ENCODE assay signal across 8 cellular contexts in the genomic region with DNA sequence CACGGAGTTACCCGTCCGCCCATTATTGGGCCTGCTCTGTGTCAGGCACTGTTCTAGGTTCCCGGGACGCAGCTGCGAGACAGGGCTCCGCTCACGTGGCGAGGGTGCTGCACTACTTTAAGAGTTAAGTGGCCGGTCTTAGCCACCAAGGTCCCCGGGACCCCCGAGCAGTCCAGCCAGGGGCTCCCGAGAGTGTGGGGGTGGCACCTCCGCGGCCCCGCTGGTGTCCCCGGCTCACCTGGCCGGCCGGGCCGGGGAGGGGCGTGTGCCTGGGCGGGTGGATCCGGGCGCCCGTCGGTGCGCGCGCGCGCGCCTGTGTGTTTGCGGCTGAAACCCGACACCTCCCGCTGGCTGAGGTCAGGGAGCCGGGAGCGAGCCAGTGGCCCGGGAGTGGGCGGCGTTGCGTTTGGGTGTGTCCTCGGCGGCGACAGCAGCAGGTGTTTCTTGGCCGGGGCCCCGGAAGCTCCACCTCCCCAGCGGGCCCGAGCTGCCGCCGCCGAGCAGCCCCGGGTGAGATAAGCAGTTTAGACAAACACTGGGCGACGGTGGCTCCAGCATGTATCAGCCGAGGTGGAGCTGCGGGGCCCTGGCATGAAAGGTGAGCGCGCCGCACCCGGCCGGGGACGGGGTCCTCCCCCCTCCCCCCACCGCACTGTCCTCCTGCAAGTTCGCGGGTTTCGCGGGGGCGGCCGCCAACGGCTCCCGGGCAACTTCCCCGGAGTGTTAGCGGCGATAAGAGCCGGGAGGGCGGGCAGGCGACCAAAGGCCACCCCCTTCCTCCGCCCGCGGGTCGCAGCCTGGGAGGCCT. TPM values are rescaled to one million over a fixed set of nuclear protein-coding genes. Genes with fewer than 3 reads are reported as not detected.
A peak's percentile ranks its signal among the peaks of the same experiment; 100 is the strongest.
DNase-seq lines count a peak whose midpoint lies in the region; ATAC-seq and TF ChIP-seq lines count a peak whose summit lies in the region.

Gene GSE1, plus strand, starts transcription at position 522 of the 808 bp plus-strand sequence. Its CDS starts 70 bp downstream, at position 592.

- H3K27me3 Mint-ChIP-seq in natural killer cell treated with Interleukin-12 subunit alpha and Interleukin-12 subunit beta and Interleukin-15 and Interleukin-18, amount 100 ng/mL, for 72 hours = no peaks in the 10 kb centered on the region

- H3K4me3 Mint-ChIP-seq in natural killer cell treated with Interleukin-12 subunit alpha and Interleukin-12 subunit beta and Interleukin-15 and Interleukin-18, amount 100 ng/mL, for 72 hours = peak within 1 kb of the TSS; percentile 55

- no peaks in the 10 kb centered on the region for H3K36me3 Mint-ChIP-seq in natural killer cell treated with Interleukin-12 subunit alpha and Interleukin-12 subunit beta and Interleukin-15 and Interleukin-18, amount 100 ng/mL, for 72 hours

- no peaks in the 10 kb centered on the region for H3K36me3 ChIP-seq in tibial artery

- DNase-seq in DMS79 (lab: John Stamatoyannopoulos, UW) (peak; percentile 75), OCI-M1 (lab: John Stamatoyannopoulos, UW) (peak; percentile 95), fibroblast of pulmonary artery (ENCODE audit: low read depth) (peak; percentile 64), tibial artery (peak; percentile 89 to 96)
- DNase-seq in activated T-helper 1 cell treated with anti-CD3 and anti-CD28 coated beads, Interleukin-2, amount 50 U/mL, for 16 hours (ENCODE audit: low read depth in 1 of 2, low spot score in 1 of 2) = peak; percentile 30 to 47
- peak; percentile 82 for DNase-seq in natural killer cell treated with Interleukin-12 subunit alpha and Interleukin-12 subunit beta and Interleukin-15 and Interleukin-18, amount 100 ng/mL, for 72 hours (ENCODE audit: low spot score)

- H3K4me1 Mint-ChIP-seq in natural killer cell treated with Interleukin-12 subunit alpha and Interleukin-12 subunit beta and Interleukin-15 and Interleukin-18, amount 100 ng/mL, for 72 hours (ENCODE audit: low read depth in 2 of 2) = peaks cover 28 to 46% of the 10 kb centered on the region in 2 donors

- peak; percentile 51 for ATAC-seq in GM21529 (IDR thresholded peaks at IDR 0.05; ENCODE audit: unreplicated experiment)
- ATAC-seq in natural killer cell treated with Interleukin-12 subunit alpha and Interleukin-12 subunit beta and Interleukin-15 and Interleukin-18, amount 100 ng/mL, for 72 hours = peak; percentile 28 to 49

- no peaks in the 10 kb centered on the region for H3K9me3 ChIP-seq in tibial artery

- peaks cover 5 to 78% (median 45%) of the 10 kb centered on the region in 4 donors for H3K4me1 ChIP-seq in tibial artery

- H3K27ac ChIP-seq in tibial artery = peak within 1 kb of the TSS; percentile 96 to 98

- H3K27me3 ChIP-seq in tibial artery = no peaks in the 10 kb centered on the region

- peak within 1 kb of the TSS; percentile 49 for H3K4me3 ChIP-seq in fibroblast of pulmonary artery (replicated peaks; ENCODE audit: low read depth, low read length)
- peak within 1 kb of the TSS; percentile 65 to 85 for H3K4me3 ChIP-seq in tibial artery

- TF ChIP-seq RAD21 in Ishikawa (IDR thresholded peaks at IDR 0.05; ENCODE audit: low read depth) = no peak

- TF ChIP-seq EP300 in Ishikawa (IDR thresholded peaks at IDR 0.05; ENCODE audit: borderline replicate concordance) = 0 out of 2 replicates have a peak, but pooled peaks have one; percentile 62

- no peaks in the 10 kb centered on the region for H3K9me3 Mint-ChIP-seq in natural killer cell treated with Interleukin-12 subunit alpha and Interleukin-12 subunit beta and Interleukin-15 and Interleukin-18, amount 100 ng/mL, for 72 hours

- H3K27ac Mint-ChIP-seq in natural killer cell treated with Interleukin-12 subunit alpha and Interleukin-12 subunit beta and Interleukin-15 and Interleukin-18, amount 100 ng/mL, for 72 hours = no peak within 1 kb of the TSS

- intact Hi-C loops in tibial artery (cut with DNase I; ENCODE audit: low total_unique reads) = loop anchor here (5.0 to 10.0 kb wide), 3 partner anchors 56 to 291 kb away; no protein-coding TSS in a partner anchor

- TF ChIP-seq CTCF in fibroblast of pulmonary artery (IDR thresholded peaks at IDR 0.05; ENCODE audit: low read length, missing control alignments) (no peak), tibial artery (IDR thresholded peaks at IDR 0.05) (no peak)

TF ChIP-seq in Ishikawa, 13 proteins besides CTCF, POLR2A, EP300 and RAD21:
- TF ChIP-seq FOXM1 (IDR thresholded peaks at IDR 0.05; ENCODE audit: borderline replicate concordance, low read depth) (no peak), ZBTB7A (IDR thresholded peaks at IDR 0.05; ENCODE audit: low read depth) (no peak; the same call in 1 of the 2 replicates), TAF1 (IDR thresholded peaks at IDR 0.05; ENCODE audit: low read depth) (peak; percentile 48; the same call in 1 of the 2 replicates), YY1 (IDR thresholded peaks at IDR 0.05; ENCODE audit: low read depth) (no peak), TEAD4 (IDR thresholded peaks at IDR 0.05) (peak; percentile 55), TCF12 (IDR thresholded peaks at IDR 0.05; ENCODE audit: low read depth) (peak; percentile 95), CEBPB (IDR thresholded peaks at IDR 0.05) (no peak; the same call in 1 of the 2 replicates), CREB1 (IDR thresholded peaks at IDR 0.05; ENCODE audit: low read depth) (no peak), NFIC (IDR thresholded peaks at IDR 0.05) (peak; percentile 87), EGR1 (IDR thresholded peaks at IDR 0.05) (peak; percentile 72)
- TF ChIP-seq, protein P1, sequence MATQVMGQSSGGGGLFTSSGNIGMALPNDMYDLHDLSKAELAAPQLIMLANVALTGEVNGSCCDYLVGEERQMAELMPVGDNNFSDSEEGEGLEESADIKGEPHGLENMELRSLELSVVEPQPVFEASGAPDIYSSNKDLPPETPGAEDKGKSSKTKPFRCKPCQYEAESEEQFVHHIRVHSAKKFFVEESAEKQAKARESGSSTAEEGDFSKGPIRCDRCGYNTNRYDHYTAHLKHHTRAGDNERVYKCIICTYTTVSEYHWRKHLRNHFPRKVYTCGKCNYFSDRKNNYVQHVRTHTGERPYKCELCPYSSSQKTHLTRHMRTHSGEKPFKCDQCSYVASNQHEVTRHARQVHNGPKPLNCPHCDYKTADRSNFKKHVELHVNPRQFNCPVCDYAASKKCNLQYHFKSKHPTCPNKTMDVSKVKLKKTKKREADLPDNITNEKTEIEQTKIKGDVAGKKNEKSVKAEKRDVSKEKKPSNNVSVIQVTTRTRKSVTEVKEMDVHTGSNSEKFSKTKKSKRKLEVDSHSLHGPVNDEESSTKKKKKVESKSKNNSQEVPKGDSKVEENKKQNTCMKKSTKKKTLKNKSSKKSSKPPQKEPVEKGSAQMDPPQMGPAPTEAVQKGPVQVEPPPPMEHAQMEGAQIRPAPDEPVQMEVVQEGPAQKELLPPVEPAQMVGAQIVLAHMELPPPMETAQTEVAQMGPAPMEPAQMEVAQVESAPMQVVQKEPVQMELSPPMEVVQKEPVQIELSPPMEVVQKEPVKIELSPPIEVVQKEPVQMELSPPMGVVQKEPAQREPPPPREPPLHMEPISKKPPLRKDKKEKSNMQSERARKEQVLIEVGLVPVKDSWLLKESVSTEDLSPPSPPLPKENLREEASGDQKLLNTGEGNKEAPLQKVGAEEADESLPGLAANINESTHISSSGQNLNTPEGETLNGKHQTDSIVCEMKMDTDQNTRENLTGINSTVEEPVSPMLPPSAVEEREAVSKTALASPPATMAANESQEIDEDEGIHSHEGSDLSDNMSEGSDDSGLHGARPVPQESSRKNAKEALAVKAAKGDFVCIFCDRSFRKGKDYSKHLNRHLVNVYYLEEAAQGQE (IDR thresholded peaks at IDR 0.05; ENCODE audit: low read depth) = no peak
- TF ChIP-seq, protein P2, sequence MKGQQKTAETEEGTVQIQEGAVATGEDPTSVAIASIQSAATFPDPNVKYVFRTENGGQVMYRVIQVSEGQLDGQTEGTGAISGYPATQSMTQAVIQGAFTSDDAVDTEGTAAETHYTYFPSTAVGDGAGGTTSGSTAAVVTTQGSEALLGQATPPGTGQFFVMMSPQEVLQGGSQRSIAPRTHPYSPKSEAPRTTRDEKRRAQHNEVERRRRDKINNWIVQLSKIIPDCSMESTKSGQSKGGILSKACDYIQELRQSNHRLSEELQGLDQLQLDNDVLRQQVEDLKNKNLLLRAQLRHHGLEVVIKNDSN (IDR thresholded peaks at IDR 0.05) = peak; percentile 15; the same call in 1 of the 2 replicates
- TF ChIP-seq, protein P3, sequence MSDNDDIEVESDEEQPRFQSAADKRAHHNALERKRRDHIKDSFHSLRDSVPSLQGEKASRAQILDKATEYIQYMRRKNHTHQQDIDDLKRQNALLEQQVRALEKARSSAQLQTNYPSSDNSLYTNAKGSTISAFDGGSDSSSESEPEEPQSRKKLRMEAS (IDR thresholded peaks at IDR 0.05) = peak; percentile 53

RNA-seq across cellular contexts. Expression of gene GSE1, which starts in this region (rescaled TPM):
- total RNA-seq in natural killer cell treated with Interleukin-12 subunit alpha and Interleukin-12 subunit beta and Interleukin-15 and Interleukin-18, amount 100 ng/mL, for 72 hours = 100 to 1,000 TPM in 1 of 2 donors, 10 to 100 TPM in 1; 84.9 to 146 TPM

Comparison
In these comparisons a context has a peak if more than half of its experiments do, and no peak if none do; other contexts are left out.
1. Peak in every context shown above with its lines: DNase-seq, ATAC-seq, H3K4me3 ChIP-seq and H3K27ac ChIP-seq.
2. DNase-seq: peak in every context shown above with its lines; median percentile 95 in OCI-M1; 92 in tibial artery; 82 in natural killer cell treated with Interleukin-12 subunit alpha and Interleukin-12 subunit beta and Interleukin-15 and Interleukin-18, amount 100 ng/mL, for 72 hours; 75 in DMS79; 64 in fibroblast of pulmonary artery; 38 in activated T-helper 1 cell treated with anti-CD3 and anti-CD28 coated beads, Interleukin-2, amount 50 U/mL, for 16 hours.